19 cellular contexts compared by ENCODE assay signal in the genomic region with DNA sequence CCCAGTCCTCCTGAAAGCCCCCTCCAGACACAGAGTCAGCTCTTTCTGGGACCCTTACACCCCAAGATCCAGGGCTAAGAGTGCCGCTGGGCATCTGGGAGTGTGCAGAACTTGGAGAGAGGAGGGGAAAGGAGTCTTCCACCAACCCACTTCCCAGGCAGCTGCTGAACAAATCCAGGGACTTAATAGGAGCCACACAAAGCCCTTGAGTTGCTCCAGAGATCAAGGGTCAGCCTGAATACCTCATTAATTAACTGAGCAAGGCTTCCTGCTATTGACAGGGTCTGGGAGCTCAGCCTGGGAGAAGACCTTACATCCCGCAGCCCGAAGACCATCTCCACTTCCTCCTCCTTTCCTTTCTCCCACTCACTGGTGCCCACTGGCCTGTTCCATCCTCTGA.
"Had no signal": no experiment of that assay in that cellular context is flagged by ENCODE, and none has a peak within 500 bp of the region (broad histone marks: within the 10 kb centered on the region; RNA-seq: fewer than 3 reads in every experiment).

No MANE protein-coding gene starts in this region.

- H3K4me1 ChIP-seq: parathyroid adenoma, tibial nerve had no signal

- DNase-seq: cerebellar nuclear complex; effector CD4-positive, alpha-beta T cell; immature natural killer cell; islet precursor cell; kidney glomerular epithelial cell; left colon; left ventricle myocardium superior; mucosa of descending colon; naive B cell; stimulated activated CD4-positive, alpha-beta T cell treated with anti-CD3 and anti-CD28 coated beads, Interleukin-2, amount 100 ng/mL, for 24 hours; stimulated activated CD4-positive, alpha-beta T cell treated with anti-CD3 and anti-CD28 coated beads, Interleukin-4, amount 100 ng/mL, for 24 hours; upper lobe of left lung had no signal

- H3K79me2 ChIP-seq: parathyroid adenoma had no signal

- H2AFZ ChIP-seq: parathyroid adenoma had no signal

- H3K9ac ChIP-seq: parathyroid adenoma had no signal

- H3K36me3 ChIP-seq: neutrophil, right atrium auricular region, thoracic aorta, tibial nerve, upper lobe of left lung had no signal

- H3K27me3 ChIP-seq: dorsolateral prefrontal cortex, neutrophil, right atrium auricular region, tibial nerve, upper lobe of left lung had no signal

- H3K9me3 ChIP-seq: mucosa of descending colon, neutrophil, right atrium auricular region, thoracic aorta, tibial nerve, upper lobe of left lung had no signal

- H3K27ac ChIP-seq: neutrophil, parathyroid adenoma, right atrium auricular region, thoracic aorta, tibial nerve, upper lobe of left lung had no signal

- H3K4me3 ChIP-seq: dorsolateral prefrontal cortex, lung, mucosa of descending colon, right atrium auricular region, thoracic aorta, tibial nerve, upper lobe of left lung had no signal
